In the genomic region with DNA sequence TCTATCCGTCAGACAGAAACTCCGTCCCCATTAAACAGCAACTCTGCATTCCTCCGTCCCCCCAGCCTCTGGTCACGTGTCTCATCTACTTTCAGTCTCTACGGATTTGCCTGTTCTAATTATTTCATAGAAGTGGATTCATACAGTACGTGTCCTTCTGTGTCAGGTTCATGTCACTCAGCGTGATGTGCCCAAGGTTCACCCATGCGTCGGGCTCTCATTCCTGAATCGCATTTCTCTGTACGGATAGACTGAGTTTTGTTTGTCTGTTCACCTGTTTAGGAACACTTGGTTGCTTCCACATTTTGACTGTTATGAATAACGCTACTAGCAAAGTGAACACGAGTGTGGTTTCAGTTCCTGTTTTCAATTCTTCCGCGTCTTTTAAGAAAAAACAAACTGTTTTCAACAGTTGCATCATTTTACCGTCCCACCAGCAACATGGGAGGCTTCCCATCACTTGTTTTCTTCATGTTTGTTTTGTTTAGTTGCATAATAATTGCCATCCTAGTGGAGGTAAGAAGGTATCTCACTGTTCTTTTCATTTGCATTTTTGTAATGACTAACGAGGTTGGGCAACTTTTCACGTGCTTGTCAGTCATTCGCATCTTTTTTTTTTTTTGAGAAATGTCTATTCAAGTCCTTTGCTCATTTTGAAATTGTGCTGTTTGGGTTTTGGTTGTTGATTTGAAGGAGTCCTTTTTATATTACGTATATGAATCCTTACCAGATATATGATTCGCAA, we compare ENCODE assay signal across 9 cellular contexts. TPM values are rescaled to one million over a fixed set of nuclear protein-coding genes. Genes with fewer than 3 reads are reported as not detected.
DNase-seq lines count a peak whose midpoint lies in the region; ATAC-seq and TF ChIP-seq lines count a peak whose summit lies in the region.
"Had no signal": no experiment of that assay in that cellular context is flagged by ENCODE, and none has a peak within 500 bp of the region (broad histone marks: within the 10 kb centered on the region; RNA-seq: fewer than 3 reads in every experiment).

No MANE protein-coding gene starts in this region.

- H3K27me3 Mint-ChIP-seq in natural killer cell treated with Interleukin-12 subunit alpha and Interleukin-12 subunit beta and Interleukin-15 and Interleukin-18, amount 100 ng/mL, for 72 hours, result no peaks in the 10 kb centered on the region

- H3K4me3 ChIP-seq in Peyer's patch, result peak overlapping the region; percentile 23 to 64 (median 48)
- H3K4me3 ChIP-seq: A549 had no signal

- H3K27me3 ChIP-seq in Peyer's patch, result no peaks in the 10 kb centered on the region

- peaks cover 6 to 27% (median 8%) of the 10 kb centered on the region in 4 donors for H3K4me1 ChIP-seq in Peyer's patch

- DNase-seq in NK-92 treated with Interleukin-12 subunit alpha and Interleukin-12 subunit beta, amount 100 ng/mL, for 24 hours (lab: John Stamatoyannopoulos, UW), result peak; percentile 63
- DNase-seq in NK-92 (lab: John Stamatoyannopoulos, UW; ENCODE audit: unreplicated experiment), result no peak
- DNase-seq in Peyer's patch, result peak; percentile 53 to 82 (median 73)
- DNase-seq in central memory CD4-positive, alpha-beta T cell, result peak; percentile 89
- DNase-seq in natural killer cell treated with Interleukin-12 subunit alpha and Interleukin-12 subunit beta and Interleukin-15 and Interleukin-18, amount 100 ng/mL, for 72 hours (ENCODE audit: low spot score), result peak; percentile 69
- no peak for DNase-seq in epidermal melanocyte (ENCODE audit: insufficient read length, low spot score)
- DNase-seq in hippocampal formation (lab: John Stamatoyannopoulos, UW), result no peak

- ATAC-seq in HG02973 (IDR thresholded peaks at IDR 0.05; ENCODE audit: unreplicated experiment), result peak; percentile 64
- peak; percentile 70 to 85 for ATAC-seq in natural killer cell treated with Interleukin-12 subunit alpha and Interleukin-12 subunit beta and Interleukin-15 and Interleukin-18, amount 100 ng/mL, for 72 hours

- no peaks in the 10 kb centered on the region for H3K36me3 ChIP-seq in Peyer's patch

- H3K9me3 ChIP-seq in Peyer's patch, result no peaks in the 10 kb centered on the region

- no peak for TF ChIP-seq POLR2A in Peyer's patch (IDR thresholded peaks at IDR 0.05)

- H3K4me1 Mint-ChIP-seq in natural killer cell treated with Interleukin-12 subunit alpha and Interleukin-12 subunit beta and Interleukin-15 and Interleukin-18, amount 100 ng/mL, for 72 hours (ENCODE audit: low read depth in 2 of 2), result peaks cover 26 to 33% of the 10 kb centered on the region in 2 donors

- H3K9me3 Mint-ChIP-seq in natural killer cell treated with Interleukin-12 subunit alpha and Interleukin-12 subunit beta and Interleukin-15 and Interleukin-18, amount 100 ng/mL, for 72 hours, result no peaks in the 10 kb centered on the region

- H3K27ac Mint-ChIP-seq in natural killer cell treated with Interleukin-12 subunit alpha and Interleukin-12 subunit beta and Interleukin-15 and Interleukin-18, amount 100 ng/mL, for 72 hours, result peak overlapping the region; percentile 82 to 95

- peak overlapping the region; percentile 94 for H3K4me3 Mint-ChIP-seq in natural killer cell treated with Interleukin-12 subunit alpha and Interleukin-12 subunit beta and Interleukin-15 and Interleukin-18, amount 100 ng/mL, for 72 hours

- peak; percentile 6 to 72 (median 50) for TF ChIP-seq CTCF in Peyer's patch (IDR thresholded peaks at IDR 0.05)

- H3K36me3 Mint-ChIP-seq in natural killer cell treated with Interleukin-12 subunit alpha and Interleukin-12 subunit beta and Interleukin-15 and Interleukin-18, amount 100 ng/mL, for 72 hours, result no peaks in the 10 kb centered on the region

- peak overlapping the region; percentile 93 to 97 (median 94) for H3K27ac ChIP-seq in Peyer's patch
- H3K27ac ChIP-seq: A549 had no signal

RNA-seq across cellular contexts. Expression of gene NLRP6, which starts 8.9 kb away (rescaled TPM):
- 100 to 1,000 TPM; 109 to 687 (median 492) TPM for total RNA-seq in Peyer's patch
- 1 to 10 TPM in 1 of 2 donors, under 1 TPM in 1; 0.26 to 1.2 TPM for total RNA-seq in natural killer cell treated with Interleukin-12 subunit alpha and Interleukin-12 subunit beta and Interleukin-15 and Interleukin-18, amount 100 ng/mL, for 72 hours

RNA-seq across cellular contexts. Expression of gene PGGHG, which starts 19.6 kb away (rescaled TPM):
- 100 to 1,000 TPM in 3 of 4 donors, 10 to 100 TPM in 1; 94.2 to 385 (median 317) TPM for total RNA-seq in Peyer's patch
- total RNA-seq in natural killer cell treated with Interleukin-12 subunit alpha and Interleukin-12 subunit beta and Interleukin-15 and Interleukin-18, amount 100 ng/mL, for 72 hours, result 10 to 100 TPM; 17.0 to 24.9 TPM

RNA-seq across cellular contexts. Expression of gene IFITM5, which starts 30.0 kb away (rescaled TPM):
- total RNA-seq in Peyer's patch, result not detected
- not detected for total RNA-seq in natural killer cell treated with Interleukin-12 subunit alpha and Interleukin-12 subunit beta and Interleukin-15 and Interleukin-18, amount 100 ng/mL, for 72 hours

RNA-seq across cellular contexts. Expression of gene PSMD13, which starts 32.5 kb away (rescaled TPM):
- 100 to 1,000 TPM in 2 of 4 donors, 10 to 100 TPM in 2; 74.5 to 125 (median 96.9) TPM for total RNA-seq in Peyer's patch
- total RNA-seq in natural killer cell treated with Interleukin-12 subunit alpha and Interleukin-12 subunit beta and Interleukin-15 and Interleukin-18, amount 100 ng/mL, for 72 hours, result 100 to 1,000 TPM; 204 to 263 TPM

RNA-seq across cellular contexts. Expression of gene SIRT3, which starts 33.2 kb away (rescaled TPM):
- 10 to 100 TPM; 21.2 to 36.3 (median 29.3) TPM for total RNA-seq in Peyer's patch
- total RNA-seq in natural killer cell treated with Interleukin-12 subunit alpha and Interleukin-12 subunit beta and Interleukin-15 and Interleukin-18, amount 100 ng/mL, for 72 hours, result 10 to 100 TPM; 13.7 to 16.3 TPM

Comparison
In these comparisons a context has a peak if more than half of its experiments do, and no peak if none do; other contexts are left out.
1. DNase-seq: peak in NK-92 treated with Interleukin-12 subunit alpha and Interleukin-12 subunit beta, amount 100 ng/mL, for 24 hours (single experiment), Peyer's patch (3 of 3), central memory CD4-positive, alpha-beta T cell (single experiment) and natural killer cell treated with Interleukin-12 subunit alpha and Interleukin-12 subunit beta and Interleukin-15 and Interleukin-18, amount 100 ng/mL, for 72 hours (single experiment); none in NK-92 (single experiment), epidermal melanocyte (single experiment) and hippocampal formation (0 of 2).
2. RNA of gene NLRP6, which starts 8.9 kb away (total RNA-seq): 109 to 687 TPM in Peyer's patch; 0.26 to 1.2 TPM in natural killer cell treated with Interleukin-12 subunit alpha and Interleukin-12 subunit beta and Interleukin-15 and Interleukin-18, amount 100 ng/mL, for 72 hours; every median in the first group is over 10 times any median in the second.